29 cellular contexts compared by ENCODE assay signal in genomic region chr20:38889050-38889449, GRCh38. TPM values are rescaled to one million over a fixed set of nuclear protein-coding genes. Genes with fewer than 3 reads are reported as not detected.
A peak's percentile ranks its signal among the peaks of the same experiment; 100 is the strongest.
DNase-seq lines count a peak whose midpoint lies in the region; ATAC-seq, FAIRE-seq and TF ChIP-seq lines count a peak whose summit lies in the region.
"Had no signal": no experiment of that assay in that cellular context is flagged by ENCODE, and none has a peak within 500 bp of the region (broad histone marks: within the 10 kb centered on the region; RNA-seq: fewer than 3 reads in every experiment).

No MANE protein-coding gene starts in this region.

- H3K4me3 ChIP-seq in uterus = no peak overlapping the region
- no peak overlapping the region for H3K4me3 ChIP-seq in mesendoderm (ENCODE audit: low read length)
- H3K4me3 ChIP-seq: breast epithelium, coronary artery, gastroesophageal sphincter, GM23338, right atrium auricular region had no signal

- H3K4me3 Mint-ChIP-seq in T-helper 2 cell treated with Interferon-gamma antibody and Interleukin-4, amounts not matched to agents 5 μg/mL and 100 μg/mL, for 36 hours = no peak overlapping the region
- no peak overlapping the region for H3K4me3 Mint-ChIP-seq in activated T-helper 17 cell treated with anti-CD3 and anti-CD28 coated beads, Interleukin-2, amount 50 U/mL, for 72 hours
- H3K4me3 Mint-ChIP-seq in glutamatergic neuron (ENCODE audit: unreplicated experiment) = no peak overlapping the region
- H3K4me3 Mint-ChIP-seq: GM23338, HFFc6, nephron had no signal

- peak; percentile 42 for FAIRE-seq in HTR-8/SVneo (lab: Jason Lieb, UNC)
- FAIRE-seq: islet of Langerhans had no signal

- no peak for DNase-seq in T-helper 2 cell treated with Interferon-gamma antibody and Interleukin-4, amounts not matched to agents 5 μg/mL and 100 μg/mL, for 36 hours (ENCODE audit: low spot score)
- no peak for DNase-seq in T-helper 2 cell
- no peak for DNase-seq in HTR-8/SVneo (ENCODE audit: insufficient read length, low spot score)
- peak; percentile 49 for DNase-seq in posterior vena cava (ENCODE audit: low spot score)
- no peak for DNase-seq in uterus
- no peak for DNase-seq in glutamatergic neuron
- no peak for DNase-seq in mesendoderm
- DNase-seq: 8988T; activated CD4-positive, alpha-beta T cell treated with anti-CD3 and anti-CD28 coated beads for 4 hours; activated CD8-positive, alpha-beta memory T cell treated with anti-CD3 and anti-CD28 coated beads, Interleukin-2, amount 50 U/mL, for 48 hours; activated gamma-delta T cell treated with Interleukin-2 at 50 U/mL for 16 hours; amniotic stem cell; COR-L47; GDM1; HFFc6; NCI-H2081 treated with DMSO at 0.1 percent for 48 hours; PC-3; SHP77; stimulated activated CD4-positive, alpha-beta T cell treated with anti-CD3 and anti-CD28 coated beads, Interleukin-4, amount 100 ng/mL, for 1 hour; stimulated activated naive CD4-positive, alpha-beta T cell treated with Interleukin-2 at 50 U/mL for 16 hours; trophoblast cell had no signal

- H2BK5ac ChIP-seq in mesendoderm (ENCODE audit: low read length) = no peak overlapping the region

- peak overlapping the region; percentile 20 for H3K27ac Mint-ChIP-seq in T-helper 2 cell treated with Interferon-gamma antibody and Interleukin-4, amounts not matched to agents 5 μg/mL and 100 μg/mL, for 36 hours
- peak overlapping the region; percentile 53 for H3K27ac Mint-ChIP-seq in activated T-helper 17 cell treated with anti-CD3 and anti-CD28 coated beads, Interleukin-2, amount 50 U/mL, for 72 hours
- H3K27ac Mint-ChIP-seq in glutamatergic neuron (ENCODE audit: unreplicated experiment) = no peak overlapping the region
- H3K27ac Mint-ChIP-seq: GM23338, HFFc6, nephron had no signal

- H4K8ac ChIP-seq in mesendoderm (ENCODE audit: low read depth, low read length) = no peak overlapping the region

- H3K4ac ChIP-seq in mesendoderm (ENCODE audit: low read depth, low read length) = no peak overlapping the region

- H3K36me3 Mint-ChIP-seq in T-helper 2 cell treated with Interferon-gamma antibody and Interleukin-4, amounts not matched to agents 5 μg/mL and 100 μg/mL, for 36 hours (ENCODE audit: low read depth) = peaks cover 15% of the 10 kb centered on the region
- H3K36me3 Mint-ChIP-seq in activated T-helper 17 cell treated with anti-CD3 and anti-CD28 coated beads, Interleukin-2, amount 50 U/mL, for 72 hours (ENCODE audit: low read depth) = peaks cover 44% of the 10 kb centered on the region
- H3K36me3 Mint-ChIP-seq in glutamatergic neuron (ENCODE audit: unreplicated experiment) = no peaks in the 10 kb centered on the region

- intact Hi-C loops in posterior vena cava (cut with DNase I) (no loop called here), uterus (cut with DNase I; ENCODE audit: low total_unique reads) (no loop called here)

- peaks cover 0 to 1% of the 10 kb centered on the region in 2 donors for H3K4me1 ChIP-seq in uterus
- no peaks in the 10 kb centered on the region for H3K4me1 ChIP-seq in mesendoderm (ENCODE audit: control insufficient read depth, low read depth, low read length)
- H3K4me1 ChIP-seq: breast epithelium had no signal

- no peak overlapping the region for H2BK15ac ChIP-seq in mesendoderm (replicated peaks; ENCODE audit: low read depth)

- no peaks in the 10 kb centered on the region for H3K9me3 ChIP-seq in uterus
- H3K9me3 ChIP-seq: breast epithelium, gastroesophageal sphincter, right atrium auricular region had no signal

- H3K4me1 Mint-ChIP-seq in T-helper 2 cell treated with Interferon-gamma antibody and Interleukin-4, amounts not matched to agents 5 μg/mL and 100 μg/mL, for 36 hours (ENCODE audit: low read depth) = peaks cover 32% of the 10 kb centered on the region
- peaks cover 30% of the 10 kb centered on the region for H3K4me1 Mint-ChIP-seq in activated T-helper 17 cell treated with anti-CD3 and anti-CD28 coated beads, Interleukin-2, amount 50 U/mL, for 72 hours
- H3K4me1 Mint-ChIP-seq in glutamatergic neuron (ENCODE audit: low read depth, unreplicated experiment) = peaks cover 9% of the 10 kb centered on the region

- H3K36me3 ChIP-seq in uterus (no peaks in the 10 kb centered on the region), mesendoderm (ENCODE audit: control insufficient read depth, insufficient read depth, low read length) (no peaks in the 10 kb centered on the region)
- H3K36me3 ChIP-seq: breast epithelium, right atrium auricular region had no signal

- H3K79me1 ChIP-seq in mesendoderm (ENCODE audit: low read length) = no peaks in the 10 kb centered on the region

- H3K4me2 ChIP-seq in mesendoderm (ENCODE audit: low read length) = no peak overlapping the region
- H3K4me2 ChIP-seq: GM23338 had no signal

- H3K56ac ChIP-seq in mesendoderm (ENCODE audit: low read length) = no peak overlapping the region

- no peak for TF ChIP-seq POLR2A in uterus (IDR thresholded peaks at IDR 0.05)

- H2BK120ac ChIP-seq in mesendoderm (ENCODE audit: low read depth, low read length) = no peak overlapping the region

- H3K27ac ChIP-seq in uterus (no peak overlapping the region), mesendoderm (ENCODE audit: low read depth, low read length) (no peak overlapping the region)
- H3K27ac ChIP-seq: breast epithelium, coronary artery, gastroesophageal sphincter, right atrium auricular region had no signal

- H2AK5ac ChIP-seq in mesendoderm (ENCODE audit: low read length) = no peak overlapping the region

- no peak overlapping the region for H3K18ac ChIP-seq in mesendoderm (ENCODE audit: low read length)

- H4K5ac ChIP-seq in mesendoderm (ENCODE audit: low read length) = no peak overlapping the region

- no peak for ATAC-seq in activated T-helper 17 cell treated with anti-CD3 and anti-CD28 coated beads, Interleukin-2, amount 50 U/mL, for 72 hours (replicated peaks)
- ATAC-seq: gastroesophageal sphincter, GM23338, PC-3 had no signal

- no peaks in the 10 kb centered on the region for H3K79me2 ChIP-seq in mesendoderm (ENCODE audit: control insufficient read depth, insufficient read depth, low read length)

- no peaks in the 10 kb centered on the region for H3K9me3 Mint-ChIP-seq in T-helper 2 cell treated with Interferon-gamma antibody and Interleukin-4, amounts not matched to agents 5 μg/mL and 100 μg/mL, for 36 hours
- H3K9me3 Mint-ChIP-seq in activated T-helper 17 cell treated with anti-CD3 and anti-CD28 coated beads, Interleukin-2, amount 50 U/mL, for 72 hours = no peaks in the 10 kb centered on the region
- peaks cover 2% of the 10 kb centered on the region for H3K9me3 Mint-ChIP-seq in glutamatergic neuron (ENCODE audit: unreplicated experiment)
- H3K9me3 Mint-ChIP-seq: GM23338, HFFc6, nephron had no signal

- H3K9ac ChIP-seq in mesendoderm (ENCODE audit: low read length) = no peak overlapping the region

- TF ChIP-seq CTCF in uterus (IDR thresholded peaks at IDR 0.05) (no peak), glutamatergic neuron (IDR thresholded peaks at IDR 0.05; ENCODE audit: partially characterized antibody, unreplicated experiment) (no peak)

- H3K27me3 Mint-ChIP-seq in T-helper 2 cell treated with Interferon-gamma antibody and Interleukin-4, amounts not matched to agents 5 μg/mL and 100 μg/mL, for 36 hours (ENCODE audit: low read depth) = no peaks in the 10 kb centered on the region
- no peaks in the 10 kb centered on the region for H3K27me3 Mint-ChIP-seq in activated T-helper 17 cell treated with anti-CD3 and anti-CD28 coated beads, Interleukin-2, amount 50 U/mL, for 72 hours
- peaks cover 1% of the 10 kb centered on the region for H3K27me3 Mint-ChIP-seq in glutamatergic neuron (ENCODE audit: unreplicated experiment)

- no peak overlapping the region for H3K23ac ChIP-seq in mesendoderm (ENCODE audit: low read length)

- no CpG with 5 or more reads among the region's 2 CpGs for WGBS in mesendoderm (ENCODE audit: extremely low coverage, insufficient coverage, low lambda C conversion rate)

- H3K27me3 ChIP-seq in uterus (no peaks in the 10 kb centered on the region), mesendoderm (ENCODE audit: insufficient read depth, low read length, poor library complexity) (no peaks in the 10 kb centered on the region)
- H3K27me3 ChIP-seq: breast epithelium, right atrium auricular region had no signal

RNA-seq across cellular contexts. Expression of gene FAM83D, which starts 37.2 kb away (rescaled TPM):
- total RNA-seq in activated T-helper 17 cell treated with anti-CD3 and anti-CD28 coated beads, Interleukin-2, amount 50 U/mL, for 72 hours = 10 to 100 TPM; 15.9 to 18.3 TPM
- total RNA-seq in posterior vena cava = 10 to 100 TPM; 72.1 to 94.3 TPM
- 10 to 100 TPM in 1 of 4 donors, under 1 TPM in 1, not detected in 2; 0.61 to 15.1 TPM for total RNA-seq in uterus
- 4.9 TPM for total RNA-seq in glutamatergic neuron (ENCODE audit: unreplicated experiment)
- polyA plus RNA-seq in mesendoderm (2013, experiment 1 of 2) = 55.2 TPM
- polyA plus RNA-seq in mesendoderm (2013, experiment 2 of 2) = 54.8 TPM
